In the genomic region with DNA sequence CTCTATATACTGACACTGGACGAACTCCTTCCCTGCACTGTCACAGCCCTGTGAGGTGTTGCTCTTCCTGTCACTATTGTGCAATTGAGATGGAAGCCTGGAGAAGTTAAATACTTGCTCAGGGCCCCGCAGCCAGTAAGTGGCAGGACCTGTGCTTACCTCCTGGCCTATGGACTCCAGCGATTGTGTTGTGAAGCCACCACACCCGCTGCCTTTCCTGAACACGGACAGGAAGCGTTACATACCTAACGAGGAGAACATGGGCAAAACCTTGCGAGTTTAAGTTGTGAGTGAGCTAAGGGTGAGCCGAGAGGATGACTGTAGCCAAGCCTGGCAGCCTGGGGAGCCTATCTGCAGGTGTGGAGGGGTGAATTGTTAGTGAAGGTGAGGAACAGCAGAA, we compare ENCODE assay signal across 17 cellular contexts. TPM values are rescaled to one million over a fixed set of nuclear protein-coding genes. Genes with fewer than 3 reads are reported as not detected.
A peak's percentile ranks its signal among the peaks of the same experiment; 100 is the strongest.
DNase-seq lines count a peak whose midpoint lies in the region; ATAC-seq and TF ChIP-seq lines count a peak whose summit lies in the region.
"Had no signal": no experiment of that assay in that cellular context is flagged by ENCODE, and none has a peak within 500 bp of the region (broad histone marks: within the 10 kb centered on the region; RNA-seq: fewer than 3 reads in every experiment).

No MANE protein-coding gene starts in this region.

- intact Hi-C loops in CD14-positive monocyte (cut with micrococcal nuclease) (no loop called here), gastrocnemius medialis (cut with DNase I; ENCODE audit: low total_unique reads) (no loop called here)
- intact Hi-C loops in dendritic cell treated with granulocyte-macrophage colony-stimulating factor and Interleukin-4, amounts not matched to agents 40 ng/mL and 50 ng/mL, for 4 days (cut with micrococcal nuclease) = no loop called here

- peaks cover 34% of the 10 kb centered on the region for H3K79me1 ChIP-seq in mesendoderm (ENCODE audit: low read length)

- peaks cover 61% of the 10 kb centered on the region for H3K4me1 Mint-ChIP-seq in CD14-positive monocyte
- peaks cover 78% of the 10 kb centered on the region for H3K4me1 Mint-ChIP-seq in dendritic cell treated with granulocyte-macrophage colony-stimulating factor and Interleukin-4, amounts not matched to agents 40 ng/mL and 50 ng/mL, for 4 days (ENCODE audit: low read depth)

- H3K27ac ChIP-seq in mesendoderm (ENCODE audit: low read depth, low read length) = no peak overlapping the region
- no peak overlapping the region for H3K27ac ChIP-seq in gastrocnemius medialis
- no peak overlapping the region for H3K27ac ChIP-seq in GM23248
- H3K27ac ChIP-seq: KMS-11, pancreas had no signal

- DNase-seq in CD14-positive monocyte (ENCODE audit: low spot score) (no peak), KBM-7 (peak; percentile 22), mesendoderm (peak; percentile 36), gastrocnemius medialis (no peak), GM03348 (ENCODE audit: low spot score) (no peak), GM23248 (no peak)
- DNase-seq: activated naive CD4-positive, alpha-beta T cell treated with anti-CD3 and anti-CD28 coated beads for 36 hours; C1 segment of cervical spinal cord; GDM1; kidney; NCI-H2227 treated with DMSO at 0.1 percent for 48 hours; pancreas; stimulated activated CD4-positive, alpha-beta T cell treated with anti-CD3 and anti-CD28 coated beads, Interleukin-2, amount 100 ng/mL, for 24 hours had no signal

- in situ Hi-C loops in KBM-7 (cut with MboI; ENCODE audit: low pct_unique_long_range_greater_than_20kb, low sequenced_read_pairs) (no loop called here), gastrocnemius medialis (cut with MboI; ENCODE audit: low sequenced_read_pairs in 4 of 4) (no loop called here), GM23248 (cut with MboI) (no loop called here)

- no peaks in the 10 kb centered on the region for H3K9me3 ChIP-seq in gastrocnemius medialis
- no peaks in the 10 kb centered on the region for H3K9me3 ChIP-seq in GM23248 (ENCODE audit: low read depth)
- H3K9me3 ChIP-seq: pancreas had no signal

- no peak overlapping the region for H4K8ac ChIP-seq in mesendoderm (ENCODE audit: low read depth, low read length)

- H3K9ac ChIP-seq in mesendoderm (ENCODE audit: low read length) (no peak overlapping the region), GM23248 (no peak overlapping the region)
- H3K9ac ChIP-seq: KMS-11 had no signal

- no peak for ATAC-seq in gastrocnemius medialis
- ATAC-seq in GM19351 (IDR thresholded peaks at IDR 0.05; ENCODE audit: unreplicated experiment) = no peak
- ATAC-seq: pancreas; stimulated activated effector memory CD8-positive, alpha-beta T cell treated with anti-CD3 and anti-CD28 coated beads, Interleukin-12 subunit alpha, Interleukin-12 subunit beta, amount 100 ng/mL, for 72 hours had no signal

- no peak overlapping the region for H3K18ac ChIP-seq in mesendoderm (ENCODE audit: low read length)

- TF ChIP-seq CTCF in CD14-positive monocyte (IDR thresholded peaks at IDR 0.05) (no peak), gastrocnemius medialis (IDR thresholded peaks at IDR 0.05 in 4 of 5, conservative IDR thresholded peaks at IDR 0.05 in 1 of 5) (no peak)

- H3K56ac ChIP-seq in mesendoderm (ENCODE audit: low read length) = peak overlapping the region; percentile 8

- no peak overlapping the region for H2AFZ ChIP-seq in GM23248

- no peak overlapping the region for H2AK5ac ChIP-seq in mesendoderm (ENCODE audit: low read length)

- H3K36me3 ChIP-seq in mesendoderm (ENCODE audit: control insufficient read depth, insufficient read depth, low read length) = no peaks in the 10 kb centered on the region
- H3K36me3 ChIP-seq in gastrocnemius medialis = no peaks in the 10 kb centered on the region
- no peaks in the 10 kb centered on the region for H3K36me3 ChIP-seq in GM23248 (ENCODE audit: low read depth)
- H3K36me3 ChIP-seq: pancreas had no signal

- H3F3A ChIP-seq in GM23248 (ENCODE audit: insufficient read depth) = peaks cover 32% of the 10 kb centered on the region

- H2BK120ac ChIP-seq in mesendoderm (ENCODE audit: low read depth, low read length) = no peak overlapping the region

- WGBS in mesendoderm (ENCODE audit: extremely low coverage, insufficient coverage, low lambda C conversion rate) = no CpG with 5 or more reads among the region's 9 CpGs
- WGBS in GM23248 (ENCODE audit: low coverage in 1 of 2, low lambda C conversion rate in 2 of 2, missing lambda C conversion rate in 2 of 2), 2 experiments = 93% methylated on average over 9 of the region's 9 CpGs

- H3K4me1 ChIP-seq in mesendoderm (ENCODE audit: control insufficient read depth, low read depth, low read length) = no peaks in the 10 kb centered on the region
- H3K4me1 ChIP-seq in gastrocnemius medialis = no peaks in the 10 kb centered on the region
- peaks cover 30% of the 10 kb centered on the region for H3K4me1 ChIP-seq in GM23248 (ENCODE audit: insufficient read depth)

- no peak for TF ChIP-seq POLR2A in gastrocnemius medialis (IDR thresholded peaks at IDR 0.05)

- H3K9me2 ChIP-seq in GM23248 (ENCODE audit: insufficient read depth) = no peaks in the 10 kb centered on the region

- peaks cover 0 to 2% (median 0%) of the 10 kb centered on the region in 3 donors for H3K27me3 Mint-ChIP-seq in CD14-positive monocyte (ENCODE audit: low read depth in 3 of 3)
- no peaks in the 10 kb centered on the region for H3K27me3 Mint-ChIP-seq in dendritic cell treated with granulocyte-macrophage colony-stimulating factor and Interleukin-4, amounts not matched to agents 40 ng/mL and 50 ng/mL, for 4 days

- no peak overlapping the region for H2BK15ac ChIP-seq in mesendoderm (replicated peaks; ENCODE audit: low read depth)

- H3K27ac Mint-ChIP-seq in CD14-positive monocyte = peak overlapping the region in 6 of 7 donors; percentile 30 to 86 (median 72)
- peak overlapping the region; percentile 51 for H3K27ac Mint-ChIP-seq in dendritic cell treated with granulocyte-macrophage colony-stimulating factor and Interleukin-4, amounts not matched to agents 40 ng/mL and 50 ng/mL, for 4 days
- H3K27ac Mint-ChIP-seq: activated naive CD4-positive, alpha-beta T cell treated with anti-CD3 and anti-CD28 coated beads for 36 hours; stimulated activated effector memory CD8-positive, alpha-beta T cell treated with anti-CD3 and anti-CD28 coated beads, Interleukin-12 subunit alpha, Interleukin-12 subunit beta, amount 100 ng/mL, for 72 hours had no signal

- H3K9me3 Mint-ChIP-seq in CD14-positive monocyte = no peaks in the 10 kb centered on the region
- H3K9me3 Mint-ChIP-seq in dendritic cell treated with granulocyte-macrophage colony-stimulating factor and Interleukin-4, amounts not matched to agents 40 ng/mL and 50 ng/mL, for 4 days = no peaks in the 10 kb centered on the region
- H3K9me3 Mint-ChIP-seq: activated naive CD4-positive, alpha-beta T cell treated with anti-CD3 and anti-CD28 coated beads for 36 hours; stimulated activated effector memory CD8-positive, alpha-beta T cell treated with anti-CD3 and anti-CD28 coated beads, Interleukin-12 subunit alpha, Interleukin-12 subunit beta, amount 100 ng/mL, for 72 hours had no signal

- peak overlapping the region in 1 of 2 donors; percentile 49 for H3K4me3 Mint-ChIP-seq in CD14-positive monocyte
- H3K4me3 Mint-ChIP-seq in dendritic cell treated with granulocyte-macrophage colony-stimulating factor and Interleukin-4, amounts not matched to agents 40 ng/mL and 50 ng/mL, for 4 days = no peak overlapping the region
- H3K4me3 Mint-ChIP-seq: activated naive CD4-positive, alpha-beta T cell treated with anti-CD3 and anti-CD28 coated beads for 36 hours; stimulated activated effector memory CD8-positive, alpha-beta T cell treated with anti-CD3 and anti-CD28 coated beads, Interleukin-12 subunit alpha, Interleukin-12 subunit beta, amount 100 ng/mL, for 72 hours had no signal

- no peak overlapping the region for H3K4ac ChIP-seq in mesendoderm (ENCODE audit: low read depth, low read length)

- H3K36me3 Mint-ChIP-seq in CD14-positive monocyte = peaks cover 61 to 74% of the 10 kb centered on the region in 2 donors
- H3K36me3 Mint-ChIP-seq in dendritic cell treated with granulocyte-macrophage colony-stimulating factor and Interleukin-4, amounts not matched to agents 40 ng/mL and 50 ng/mL, for 4 days (ENCODE audit: low read depth) = peaks cover 85% of the 10 kb centered on the region
- H3K36me3 Mint-ChIP-seq: stimulated activated effector memory CD8-positive, alpha-beta T cell treated with anti-CD3 and anti-CD28 coated beads, Interleukin-12 subunit alpha, Interleukin-12 subunit beta, amount 100 ng/mL, for 72 hours had no signal

- H3K27me3 ChIP-seq in mesendoderm (ENCODE audit: insufficient read depth, low read length, poor library complexity) = no peaks in the 10 kb centered on the region
- H3K27me3 ChIP-seq in gastrocnemius medialis = no peaks in the 10 kb centered on the region
- H3K27me3 ChIP-seq in GM23248 (replicated peaks; ENCODE audit: insufficient read depth) = no peaks in the 10 kb centered on the region
- H3K27me3 ChIP-seq: pancreas had no signal

- H2BK5ac ChIP-seq in mesendoderm (ENCODE audit: low read length) = no peak overlapping the region

- H3K79me2 ChIP-seq in mesendoderm (ENCODE audit: control insufficient read depth, insufficient read depth, low read length) = peaks cover 6% of the 10 kb centered on the region
- H3K79me2 ChIP-seq in GM23248 (ENCODE audit: insufficient read depth) = peaks cover 78% of the 10 kb centered on the region

- H3K4me3 ChIP-seq in mesendoderm (ENCODE audit: low read length) (no peak overlapping the region), gastrocnemius medialis (no peak overlapping the region), GM23248 (no peak overlapping the region)
- H3K4me3 ChIP-seq: pancreas had no signal

- H3K23ac ChIP-seq in mesendoderm (ENCODE audit: low read length) = no peak overlapping the region

- H3K4me2 ChIP-seq in mesendoderm (ENCODE audit: low read length) = no peak overlapping the region
- no peak overlapping the region for H3K4me2 ChIP-seq in GM23248 (ENCODE audit: unreplicated experiment)
- H3K4me2 ChIP-seq: KMS-11 had no signal

- no peaks in the 10 kb centered on the region for H4K20me1 ChIP-seq in GM23248 (ENCODE audit: insufficient read depth)

- H4K5ac ChIP-seq in mesendoderm (ENCODE audit: low read length) = no peak overlapping the region

RNA-seq across cellular contexts. Expression of gene RAB31, which starts 26.1 kb away (rescaled TPM):
- polyA plus RNA-seq in CD14-positive monocyte (100 to 1,000 TPM; 348 to 367 TPM), GM23248 (2016; fragmentation: Nextera tagmentation; extraction: Ambion mirVana) (144 and 162 TPM in 2 replicates)
- 61.9 TPM for polyA plus RNA-seq in mesendoderm (2013, experiment 1 of 2)
- polyA plus RNA-seq in mesendoderm (2013, experiment 2 of 2) = 62.7 TPM
- 1 to 10 TPM; 3.2 to 7.1 (median 4.4) TPM for total RNA-seq in gastrocnemius medialis
- total RNA-seq in GM23248 (2014; rRNA removed; shearing (Covaris generic)) = 40.5 and 49.2 TPM in 2 replicates

Comparison
In these comparisons a context has a peak if more than half of its experiments do, and no peak if none do; other contexts are left out.
1. DNase-seq: peak in KBM-7 (single experiment) and mesendoderm (single experiment); none in CD14-positive monocyte (single experiment), gastrocnemius medialis (0 of 2), GM03348 (single experiment) and GM23248 (single experiment).